ENCODE assay signal across 29 cellular contexts in the genomic region with DNA sequence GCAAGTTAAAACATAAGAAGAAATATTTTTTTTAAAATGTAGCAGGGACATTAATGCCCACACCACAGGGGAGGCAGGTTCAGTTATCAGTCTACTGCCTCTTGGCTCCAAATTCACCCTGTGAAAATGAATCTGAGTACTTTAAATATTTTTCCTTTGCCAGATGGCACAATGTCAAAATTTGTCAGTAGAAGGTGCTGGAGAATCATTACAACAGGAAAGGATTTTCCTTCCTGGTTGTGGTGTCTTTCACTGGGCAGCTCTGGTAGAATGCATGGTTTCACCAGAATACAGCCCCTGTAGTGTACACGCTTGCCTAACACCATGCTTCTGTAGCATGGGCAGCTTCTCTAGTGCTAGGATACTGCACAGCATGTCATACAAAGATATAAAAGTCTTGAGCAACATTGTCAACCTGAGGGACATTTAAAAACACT. TPM values are rescaled to one million over a fixed set of nuclear protein-coding genes. Genes with fewer than 3 reads are reported as not detected.
DNase-seq lines count a peak whose midpoint lies in the region; ATAC-seq, FAIRE-seq and TF ChIP-seq lines count a peak whose summit lies in the region.
"Had no signal": no experiment of that assay in that cellular context is flagged by ENCODE, and none has a peak within 500 bp of the region (broad histone marks: within the 10 kb centered on the region; RNA-seq: fewer than 3 reads in every experiment).

No MANE protein-coding gene starts in this region.

- dilution Hi-C loops in endothelial cell of umbilical vein (cut with MboI; ENCODE audit: extremely low pct_ligation_motif_present, low sequenced_read_pairs): no loop called here

- H2AFZ ChIP-seq in endothelial cell of umbilical vein (ENCODE audit: low read depth, low read length) (no peak overlapping the region), smooth muscle cell (ENCODE audit: low read depth) (no peak overlapping the region)

- no peaks in the 10 kb centered on the region for H3K9me1 ChIP-seq in endothelial cell of umbilical vein (replicated peaks; ENCODE audit: control insufficient read depth, extremely low read depth, insufficient read depth, low read length)

- peak; percentile 2 for DNase-seq in Calu3
- DNase-seq in LNCaP clone FGC (ENCODE audit: low read depth): peak; percentile 48
- peak; percentile 11 for DNase-seq in endothelial cell of umbilical vein (ENCODE audit: low read depth, low spot score)
- DNase-seq in lung (ENCODE audit: low spot score): no peak
- no peak for DNase-seq in T-helper 17 cell
- no peak for DNase-seq in iPS-NIHi7 (ENCODE audit: extremely low spot score)
- no peak for DNase-seq in A172 (ENCODE audit: low spot score)
- DNase-seq in smooth muscle cell (lab: John Stamatoyannopoulos, UW; ENCODE audit: unreplicated experiment): no peak
- DNase-seq: activated CD4-positive, alpha-beta T cell treated with anti-CD3 and anti-CD28 coated beads, Interleukin-2, amount 10 ng/mL, durations not matched to agents 7 days and 5 days; activated naive CD8-positive, alpha-beta T cell treated with anti-CD3 and anti-CD28 coated beads, Interleukin-2, amount 10 ng/mL, durations not matched to agents 7 days and 5 days; AML-193; brain microvascular endothelial cell; cortex of kidney; EL; foreskin fibroblast; hypothalamus; NCI-H774; OCI-M1; posterior cingulate gyrus; SHP77; stimulated activated CD4-positive, alpha-beta T cell treated with anti-CD3 and anti-CD28 coated beads, Interleukin-4, amount 100 ng/mL, for 1 hour; T-helper 1 cell had no signal

- no peaks in the 10 kb centered on the region for H3K36me3 ChIP-seq in endothelial cell of umbilical vein (ENCODE audit: control insufficient read depth in 2 of 2, extremely low read depth in 1 of 2, insufficient read depth in 2 of 2, low read length in 2 of 2)
- no peaks in the 10 kb centered on the region for H3K36me3 ChIP-seq in lung (ENCODE audit: control insufficient read depth in 2 of 2, insufficient read depth in 2 of 2, low read length in 2 of 2)
- H3K36me3 ChIP-seq in smooth muscle cell (ENCODE audit: low read depth): no peaks in the 10 kb centered on the region
- H3K36me3 ChIP-seq: brain microvascular endothelial cell, tibial nerve had no signal

- H3K79me2 ChIP-seq in endothelial cell of umbilical vein (ENCODE audit: control insufficient read depth, insufficient read depth, low read length): no peaks in the 10 kb centered on the region
- no peaks in the 10 kb centered on the region for H3K79me2 ChIP-seq in smooth muscle cell (ENCODE audit: low read depth)

- no peak overlapping the region for H3K4me3 ChIP-seq in LNCaP clone FGC (ENCODE audit: low read depth, low read length)
- H3K4me3 ChIP-seq in endothelial cell of umbilical vein (replicated peaks in 1 of 3; ENCODE audit: insufficient read depth in 1 of 3, low read depth in 1 of 3, low read length in 3 of 3): no peak overlapping the region
- H3K4me3 ChIP-seq in lung: no peak overlapping the region
- no peak overlapping the region for H3K4me3 ChIP-seq in smooth muscle cell
- H3K4me3 ChIP-seq: skin epidermis, tibial nerve had no signal

- ATAC-seq in lung (ENCODE audit: insufficient read depth, low FRiP score) (peak; percentile 41), T-helper 17 cell (no peak)

- TF ChIP-seq CTCF in Calu3 (IDR thresholded peaks at IDR 0.05; ENCODE audit: unreplicated experiment) (no peak), LNCaP clone FGC (IDR thresholded peaks at IDR 0.05; ENCODE audit: control insufficient read depth, extremely low read depth, insufficient read depth) (no peak), endothelial cell of umbilical vein (IDR thresholded peaks at IDR 0.05; ENCODE audit: extremely low read depth in 1 of 2, insufficient read depth in 1 of 2, low read depth in 1 of 2, low read length in 2 of 2) (no peak), lung (IDR thresholded peaks at IDR 0.05; ENCODE audit: control extremely low read depth, extremely low read depth) (no peak), smooth muscle cell (IDR thresholded peaks at IDR 0.05; ENCODE audit: borderline replicate concordance, insufficient read depth, poor library complexity, severe bottlenecking) (no peak)

- H4K20me1 ChIP-seq in endothelial cell of umbilical vein (replicated peaks; ENCODE audit: control insufficient read depth, extremely low read depth, insufficient read depth, low read length) (no peaks in the 10 kb centered on the region), smooth muscle cell (ENCODE audit: low read depth) (no peaks in the 10 kb centered on the region)

- no peaks in the 10 kb centered on the region for H3K27me3 Mint-ChIP-seq in Calu3 (ENCODE audit: unreplicated experiment)
- no peaks in the 10 kb centered on the region for H3K27me3 Mint-ChIP-seq in T-helper 17 cell
- H3K27me3 Mint-ChIP-seq: stimulated activated naive CD8-positive, alpha-beta T cell treated with anti-CD3 and anti-CD28 coated beads, Interleukin-15, Interleukin-2, amounts not matched to agents 100 ng/mL and 50 ng/mL, for 24 hours had no signal

- FAIRE-seq in endothelial cell of umbilical vein (lab: Jason Lieb, UNC): no peak
- FAIRE-seq: HTR-8/SVneo, keratinocyte had no signal

- H3K27ac Mint-ChIP-seq in Calu3 (ENCODE audit: unreplicated experiment): no peak overlapping the region
- no peak overlapping the region for H3K27ac Mint-ChIP-seq in T-helper 17 cell
- H3K27ac Mint-ChIP-seq: activated CD4-positive, alpha-beta T cell treated with anti-CD3 and anti-CD28 coated beads, Interleukin-2, amount 10 ng/mL, durations not matched to agents 7 days and 5 days; activated naive CD8-positive, alpha-beta T cell treated with anti-CD3 and anti-CD28 coated beads, Interleukin-2, amount 10 ng/mL, durations not matched to agents 7 days and 5 days; activated T-helper 2 cell treated with anti-CD3 and anti-CD28 coated beads, Interferon-gamma antibody, Interleukin-2, Interleukin-4, amounts not matched to agents 10 μg/mL and 5 μg/mL and 100 μg/mL, durations not matched to agents 14 hours and 24 hours and 36 hours; nephron; stimulated activated naive CD8-positive, alpha-beta T cell treated with anti-CD3 and anti-CD28 coated beads, Interleukin-15, Interleukin-2, amounts not matched to agents 100 ng/mL and 50 ng/mL, for 24 hours had no signal

- H3K4me3 Mint-ChIP-seq in Calu3 (ENCODE audit: low read depth, unreplicated experiment) (no peak overlapping the region), T-helper 17 cell (no peak overlapping the region)
- H3K4me3 Mint-ChIP-seq: activated CD4-positive, alpha-beta T cell treated with anti-CD3 and anti-CD28 coated beads, Interleukin-2, amount 10 ng/mL, durations not matched to agents 7 days and 5 days; activated naive CD8-positive, alpha-beta T cell treated with anti-CD3 and anti-CD28 coated beads, Interleukin-2, amount 10 ng/mL, durations not matched to agents 7 days and 5 days; nephron; stimulated activated naive CD8-positive, alpha-beta T cell treated with anti-CD3 and anti-CD28 coated beads, Interleukin-15, Interleukin-2, amounts not matched to agents 100 ng/mL and 50 ng/mL, for 24 hours had no signal

- BruUV-seq in Calu3 (replicated peaks; lab: Mats Ljungman, UMichigan): no TSS peak
- BruUV-seq in endothelial cell of umbilical vein (replicated peaks; lab: Mats Ljungman, UMichigan): no TSS peak

- no peaks in the 10 kb centered on the region for H3K4me1 Mint-ChIP-seq in Calu3 (ENCODE audit: low read depth, unreplicated experiment)
- H3K4me1 Mint-ChIP-seq in T-helper 17 cell: no peaks in the 10 kb centered on the region
- H3K4me1 Mint-ChIP-seq: activated CD4-positive, alpha-beta T cell treated with anti-CD3 and anti-CD28 coated beads, Interleukin-2, amount 10 ng/mL, durations not matched to agents 7 days and 5 days; nephron had no signal

- H3K27ac ChIP-seq in endothelial cell of umbilical vein (ENCODE audit: insufficient read depth, low read depth, low read length) (no peak overlapping the region), lung (ENCODE audit: low read depth in 1 of 2, low read length in 1 of 2) (no peak overlapping the region), smooth muscle cell (ENCODE audit: low read depth) (no peak overlapping the region)
- H3K27ac ChIP-seq: brain microvascular endothelial cell, skin epidermis, tibial nerve had no signal

- H3K9me3 Mint-ChIP-seq in Calu3 (ENCODE audit: low read depth, unreplicated experiment): no peaks in the 10 kb centered on the region
- H3K9me3 Mint-ChIP-seq: activated T-helper 2 cell treated with anti-CD3 and anti-CD28 coated beads, Interferon-gamma antibody, Interleukin-2, Interleukin-4, amounts not matched to agents 10 μg/mL and 5 μg/mL and 100 μg/mL, durations not matched to agents 14 hours and 24 hours and 36 hours had no signal

- TF ChIP-seq POLR2A in endothelial cell of umbilical vein (IDR thresholded peaks at IDR 0.05; ENCODE audit: low read depth, low read length): no peak

- CTCF ChIA-PET in Calu3 (lab: Charles Lee): no interaction called here
- CTCF ChIA-PET in endothelial cell of umbilical vein (lab: Charles Lee): no interaction called here

- POLR2A ChIA-PET in endothelial cell of umbilical vein (lab: Charles Lee): no interaction called here

- WGBS in lung, 2 donors: 63 to 80% methylated on average over 1 of the region's 1 CpG
- WGBS in smooth muscle cell (ENCODE audit: low lambda C conversion rate): 86% methylated on average over 1 of the region's 1 CpG

- no peak overlapping the region for H3K9ac ChIP-seq in endothelial cell of umbilical vein (replicated peaks; ENCODE audit: extremely low read depth, insufficient read depth, low read length)
- H3K9ac ChIP-seq in smooth muscle cell (ENCODE audit: low read depth): no peak overlapping the region

- H3K36me3 Mint-ChIP-seq in Calu3 (ENCODE audit: insufficient read depth, unreplicated experiment) (no peaks in the 10 kb centered on the region), T-helper 17 cell (ENCODE audit: low read depth) (peaks cover 4% of the 10 kb centered on the region)
- H3K36me3 Mint-ChIP-seq: activated naive CD8-positive, alpha-beta T cell treated with anti-CD3 and anti-CD28 coated beads, Interleukin-2, amount 10 ng/mL, durations not matched to agents 7 days and 5 days had no signal

- H3K4me2 ChIP-seq in endothelial cell of umbilical vein (ENCODE audit: insufficient read depth, low read length): no peak overlapping the region
- no peak overlapping the region for H3K4me2 ChIP-seq in smooth muscle cell

- peaks cover 5 to 7% of the 10 kb centered on the region in 2 experiments for H3K27me3 ChIP-seq in endothelial cell of umbilical vein (ENCODE audit: control insufficient read depth in 2 of 2, insufficient read depth in 2 of 2, low read length in 2 of 2)
- H3K27me3 ChIP-seq in lung (ENCODE audit: control insufficient read depth, insufficient read depth): no peaks in the 10 kb centered on the region
- H3K27me3 ChIP-seq in smooth muscle cell (ENCODE audit: low read depth): peaks cover 4% of the 10 kb centered on the region
- H3K27me3 ChIP-seq: brain microvascular endothelial cell, tibial nerve had no signal

- no peaks in the 10 kb centered on the region for H3K9me3 ChIP-seq in endothelial cell of umbilical vein (replicated peaks; ENCODE audit: control insufficient read depth, insufficient read depth, low read length)
- H3K9me3 ChIP-seq in lung (ENCODE audit: control insufficient read depth in 2 of 2, insufficient read depth in 1 of 2, low read length in 1 of 2): no peaks in the 10 kb centered on the region
- no peaks in the 10 kb centered on the region for H3K9me3 ChIP-seq in T-helper 17 cell (ENCODE audit: control insufficient read depth, low read length, poor library complexity, severe bottlenecking)
- H3K9me3 ChIP-seq in smooth muscle cell (replicated peaks; ENCODE audit: low read depth): no peaks in the 10 kb centered on the region

- intact Hi-C loops in Calu3 (cut with micrococcal nuclease; ENCODE audit: unreplicated experiment): no loop called here
- intact Hi-C loops in endothelial cell of umbilical vein (cut with micrococcal nuclease): no loop called here

- H3K4me1 ChIP-seq in endothelial cell of umbilical vein (ENCODE audit: control insufficient read depth, extremely low read depth, insufficient read depth, low read length) (no peaks in the 10 kb centered on the region), lung (ENCODE audit: control insufficient read depth in 2 of 2, insufficient read depth in 2 of 2, low read length in 2 of 2) (peaks cover 1 to 8% of the 10 kb centered on the region in 2 donors), smooth muscle cell (ENCODE audit: low read depth) (no peaks in the 10 kb centered on the region)
- H3K4me1 ChIP-seq: tibial nerve had no signal

- H3F3A ChIP-seq in smooth muscle cell (ENCODE audit: low read depth): no peaks in the 10 kb centered on the region

RNA-seq across cellular contexts. Expression of gene SREK1, which starts 9.7 kb away (rescaled TPM):
- total RNA-seq in Calu3 (2022): 99.6 and 102 TPM in 2 replicates
- total RNA-seq in endothelial cell of umbilical vein: 72.9 and 78.6 TPM in 2 replicates
- polyA plus RNA-seq in endothelial cell of umbilical vein: 22.0 and 27.4 TPM in 2 replicates
- 9.4 and 12.4 TPM in 2 replicates for polyA plus RNA-seq in endothelial cell of umbilical vein (2011; cell fraction: cytosol; rRNA removed)
- polyA plus RNA-seq in endothelial cell of umbilical vein (2011; cell fraction: nucleus; rRNA removed): 179 and 219 TPM in 2 replicates
- polyA plus RNA-seq in endothelial cell of umbilical vein (2012): 39.9 and 41.5 TPM in 2 replicates
- polyA minus RNA-seq in endothelial cell of umbilical vein: 121 and 148 TPM in 2 replicates
- 17.8 TPM for polyA minus RNA-seq in endothelial cell of umbilical vein (2011; cell fraction: cytosol; rRNA and poly(A)+ RNA removed)
- 397 and 441 TPM in 2 replicates for polyA minus RNA-seq in endothelial cell of umbilical vein (2011; cell fraction: nucleus; rRNA and poly(A)+ RNA removed)
- 100 to 1,000 TPM in 1 of 2 donors, 10 to 100 TPM in 1; 51.6 to 337 TPM for total RNA-seq in lung
- 10 to 100 TPM; 17.7 to 50.6 TPM for polyA plus RNA-seq in lung
- total RNA-seq in T-helper 17 cell: 100 to 1,000 TPM; 151 to 154 TPM
- 33.8 and 48.6 TPM in 2 replicates for total RNA-seq in A172 (2014; rRNA removed; shearing (Covaris generic))
- 70.9 and 83.7 TPM in 2 replicates for total RNA-seq in smooth muscle cell
- polyA plus RNA-seq in smooth muscle cell: 31.0 and 43.7 TPM in 2 replicates

Comparison
In these comparisons a context has a peak if more than half of its experiments do, and no peak if none do; other contexts are left out.
1. DNase-seq: peak in Calu3 (single experiment), LNCaP clone FGC (single experiment) and endothelial cell of umbilical vein (single experiment); none in lung (single experiment), T-helper 17 cell (0 of 3), iPS-NIHi7 (single experiment), A172 (single experiment) and smooth muscle cell (single experiment).